Comparison of ENCODE assay signal across 34 cellular contexts in the genomic region with DNA sequence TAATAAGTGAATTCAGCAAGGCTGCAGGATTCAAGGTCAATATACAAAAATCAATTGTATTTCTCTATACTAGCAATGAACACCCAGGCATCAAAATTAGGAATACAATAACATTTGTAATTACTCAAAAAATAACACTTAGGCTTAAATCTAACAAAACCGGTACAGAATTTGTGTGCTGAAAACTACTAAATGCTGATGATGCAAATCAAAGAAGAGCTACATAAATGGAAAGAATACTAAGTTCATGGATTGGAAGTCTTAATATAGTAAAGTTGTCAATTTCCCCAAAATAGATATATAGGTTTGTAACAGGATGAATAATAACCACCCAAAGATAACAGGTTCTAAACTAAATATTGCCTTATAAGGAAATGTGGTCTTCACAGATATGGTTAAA.
DNase-seq lines count a peak whose midpoint lies in the region; ATAC-seq, FAIRE-seq and TF ChIP-seq lines count a peak whose summit lies in the region.
"Had no signal": no experiment of that assay in that cellular context is flagged by ENCODE, and none has a peak within 500 bp of the region (broad histone marks: within the 10 kb centered on the region; RNA-seq: fewer than 3 reads in every experiment).

No MANE protein-coding gene starts in this region.

- no peak overlapping the region for H2AK9ac ChIP-seq in IMR-90 (replicated peaks; ENCODE audit: low read depth, low read length, poor library complexity)

- ATAC-seq in HepG2 (no peak), right lobe of liver (no peak), A549 (no peak), IMR-90 (ENCODE audit: low read depth) (no peak), K562 (no peak)
- ATAC-seq: CD8-positive, alpha-beta T cell had no signal

- TF ChIP-seq RAD21 in HepG2 (CRISPR knock-in tag; IDR thresholded peaks at IDR 0.05), result no peak
- TF ChIP-seq RAD21 in A549 (conservative IDR thresholded peaks at IDR 0.05 in 1 of 2, IDR thresholded peaks at IDR 0.05 in 1 of 2), result no peak
- no peak for TF ChIP-seq RAD21 in IMR-90 (IDR thresholded peaks at IDR 0.05; ENCODE audit: low read length)
- no peak for TF ChIP-seq RAD21 in K562 (CRISPR knock-in tag; conservative IDR thresholded peaks at IDR 0.05 in 1 of 2, IDR thresholded peaks at IDR 0.05 in 1 of 2)

- H3K79me2 ChIP-seq in HepG2 (ENCODE audit: insufficient read depth, low read length) (no peaks in the 10 kb centered on the region), K562 (ENCODE audit: control insufficient read depth, insufficient read depth, low read length) (no peaks in the 10 kb centered on the region)

- H3K18ac ChIP-seq in IMR-90 (ENCODE audit: low read depth, low read length), result no peak overlapping the region

- H3K4me2 ChIP-seq in HepG2 (ENCODE audit: low read depth, low read length), result no peak overlapping the region
- no peak overlapping the region for H3K4me2 ChIP-seq in A549
- H3K4me2 ChIP-seq in IMR-90 (ENCODE audit: low read depth, low read length), result no peak overlapping the region
- H3K4me2 ChIP-seq in K562 (ENCODE audit: insufficient read depth, low read length), result no peak overlapping the region
- H3K4me2 ChIP-seq: BLaER1; BLaER1 treated with 17β-estradiol and CSF1 and Interleukin-3, amounts not matched to agents 10 nM and 100 nM had no signal

- H3K14ac ChIP-seq in IMR-90 (replicated peaks; ENCODE audit: low read depth, low read length), result no peak overlapping the region

- no peak overlapping the region for H3K9ac ChIP-seq in HepG2 (ENCODE audit: insufficient read depth, low read depth, low read length)
- no peak overlapping the region for H3K9ac ChIP-seq in IMR-90 (ENCODE audit: low read depth, low read length)
- H3K9ac ChIP-seq in K562 (ENCODE audit: insufficient read depth in 1 of 2, low read depth in 2 of 2, low read length in 2 of 2), result no peak overlapping the region
- H3K9ac ChIP-seq: BLaER1; BLaER1 treated with 17β-estradiol and CSF1 and Interleukin-3, amounts not matched to agents 10 nM and 100 nM had no signal

- H3K36me3 ChIP-seq in HepG2 (replicated peaks in 1 of 2; ENCODE audit: control insufficient read depth in 1 of 2, insufficient read depth in 2 of 2, low read length in 2 of 2), result no peaks in the 10 kb centered on the region
- H3K36me3 ChIP-seq in right lobe of liver, result no peaks in the 10 kb centered on the region
- no peaks in the 10 kb centered on the region for H3K36me3 ChIP-seq in IMR-90 (ENCODE audit: control insufficient read depth, insufficient read depth, low read length)
- H3K36me3 ChIP-seq in K562 (ENCODE audit: control insufficient read depth, insufficient read depth, low read length), result no peaks in the 10 kb centered on the region
- H3K36me3 ChIP-seq in esophagus muscularis mucosa, result no peaks in the 10 kb centered on the region
- H3K36me3 ChIP-seq: BE2C; BLaER1; BLaER1 treated with 17β-estradiol and CSF1 and Interleukin-3, amounts not matched to agents 10 nM and 100 nM had no signal

- dilution Hi-C loops in IMR-90 (cut with HindIII; ENCODE audit: low sequenced_read_pairs, unreplicated experiment), result no loop called here

- H3K23ac ChIP-seq in IMR-90 (ENCODE audit: low read depth, low read length), result no peak overlapping the region

- DNase-seq in HepG2 (ENCODE audit: low spot score), result no peak
- no peak for DNase-seq in right lobe of liver
- no peak for DNase-seq in A549 (ENCODE audit: low read depth in 1 of 2, low spot score in 1 of 2)
- no peak for DNase-seq in IMR-90
- no peak for DNase-seq in K562 (ENCODE audit: extremely low read depth in 1 of 4, low spot score in 3 of 4)
- DNase-seq in D341Med (ENCODE audit: low spot score), result no peak
- DNase-seq in stimulated activated CD4-positive, alpha-beta T cell treated with anti-CD3 and anti-CD28 coated beads, Interleukin-4, amount 100 ng/mL, for 24 hours, result no peak
- DNase-seq in esophagus muscularis mucosa (ENCODE audit: extremely low spot score), result no peak
- DNase-seq: 8988T; ACHN; AML-193; BE2C; C1 segment of cervical spinal cord; Caco-2; Calu3; CD4-positive, alpha-beta memory T cell; CD4-positive, alpha-beta T cell; CD4-positive, CD25-positive, alpha-beta regulatory T cell; CD8-positive, alpha-beta memory T cell; CD8-positive, alpha-beta T cell; COR-L47; DMS 273 treated with DMSO at 0.1 percent for 48 hours; DMS153; DMS53; DMS79; DMS79 treated with DMSO at 0.1 percent for 48 hours; DND-41; EL had no signal

- no peak overlapping the region for H4K91ac ChIP-seq in IMR-90 (ENCODE audit: insufficient read depth, low read depth, low read length)

- CTCF ChIA-PET in HepG2 (lab: Yijun Ruan, JAX; ENCODE audit: low intra/inter-chr PET ratio, low total read pairs), result no interaction called here
- CTCF ChIA-PET in A549 (lab: Yijun Ruan, JAX), result no interaction called here
- CTCF ChIA-PET in IMR-90 (lab: Yijun Ruan, JAX), result no interaction called here
- CTCF ChIA-PET in K562 (lab: Yijun Ruan, JAX; ENCODE audit: low intra/inter-chr PET ratio), result no interaction called here

- POLR2A ChIA-PET in HepG2 (lab: Yijun Ruan, JAX), result no interaction called here
- POLR2A ChIA-PET in A549 (lab: Yijun Ruan, JAX), result no interaction called here
- POLR2A ChIA-PET in IMR-90 (lab: Charles Lee; ENCODE audit: unreplicated experiment), result no interaction called here
- POLR2A ChIA-PET in K562 (lab: Yijun Ruan, JAX), result no interaction called here

- no peak for TF ChIP-seq CTCF in HepG2 (CRISPR knock-in tag; IDR thresholded peaks at IDR 0.05)
- TF ChIP-seq CTCF in right lobe of liver (IDR thresholded peaks at IDR 0.05), result no peak
- no peak for TF ChIP-seq CTCF in A549 (IDR thresholded peaks at IDR 0.05)
- TF ChIP-seq CTCF in IMR-90 (conservative IDR thresholded peaks at IDR 0.05; ENCODE audit: low read depth, low read length), result no peak
- no peak for TF ChIP-seq CTCF in K562 (IDR thresholded peaks at IDR 0.05 in 2 of 3, conservative IDR thresholded peaks at IDR 0.05 in 1 of 3; ENCODE audit: insufficient read depth in 2 of 3, low read depth in 1 of 3, low read length in 3 of 3)
- TF ChIP-seq CTCF in esophagus muscularis mucosa (IDR thresholded peaks at IDR 0.05), result no peak

- intact Hi-C loops in HepG2 (cut with micrococcal nuclease; ENCODE audit: unreplicated experiment), result no loop called here
- intact Hi-C loops in right lobe of liver (cut with DNase I), result no loop called here
- intact Hi-C loops in IMR-90 (cut with micrococcal nuclease), result no loop called here
- intact Hi-C loops in K562 (cut with micrococcal nuclease), result no loop called here
- intact Hi-C loops in esophagus muscularis mucosa (cut with DNase I), result no loop called here

- H3K9me3 ChIP-seq in HepG2 (ENCODE audit: low read length) (no peaks in the 10 kb centered on the region), right lobe of liver (no peaks in the 10 kb centered on the region), A549 (no peaks in the 10 kb centered on the region), IMR-90 (ENCODE audit: control insufficient read depth, insufficient read depth, low read length) (no peaks in the 10 kb centered on the region), K562 (replicated peaks; ENCODE audit: control insufficient read depth, insufficient read depth, low read depth, low read length) (no peaks in the 10 kb centered on the region), esophagus muscularis mucosa (no peaks in the 10 kb centered on the region)
- H3K9me3 ChIP-seq: BE2C; BLaER1; BLaER1 treated with 17β-estradiol and CSF1 and Interleukin-3, amounts not matched to agents 10 nM and 100 nM; Caco-2 had no signal

- H2BK20ac ChIP-seq in IMR-90 (ENCODE audit: low read depth, low read length), result no peak overlapping the region

- no peak overlapping the region for H4K5ac ChIP-seq in IMR-90 (ENCODE audit: low read depth, low read length)

- TF ChIP-seq EP300 in HepG2 (IDR thresholded peaks at IDR 0.05; ENCODE audit: low read depth in 2 of 2, low read length in 2 of 2) (no peak), HepG2 (CRISPR knock-in tag; IDR thresholded peaks at IDR 0.05; ENCODE audit: borderline replicate concordance) (no peak), A549 (IDR thresholded peaks at IDR 0.05) (no peak), K562 (IDR thresholded peaks at IDR 0.05; ENCODE audit: low read length) (no peak), esophagus muscularis mucosa (IDR thresholded peaks at IDR 0.05) (no peak)

- H3K27me3 ChIP-seq in HepG2 (ENCODE audit: control insufficient read depth in 1 of 2, insufficient read depth in 2 of 2, low read length in 2 of 2) (0 out of 5 replicates have a peak, but pooled peaks cover 0 to 11% of the 10 kb centered on the region in 2 experiments), right lobe of liver (no peaks in the 10 kb centered on the region), IMR-90 (ENCODE audit: control insufficient read depth, insufficient read depth, low read length) (no peaks in the 10 kb centered on the region), K562 (ENCODE audit: control insufficient read depth in 2 of 2, insufficient read depth in 2 of 2, low read length in 2 of 2) (peaks cover 0 to 7% of the 10 kb centered on the region in 2 experiments; a peak in 2 of 5 replicates), esophagus muscularis mucosa (no peaks in the 10 kb centered on the region)
- H3K27me3 ChIP-seq: BE2C; BLaER1; BLaER1 treated with 17β-estradiol and CSF1 and Interleukin-3, amounts not matched to agents 10 nM and 100 nM had no signal

- H3K4me1 ChIP-seq in HepG2 (ENCODE audit: insufficient read depth, low read length), result no peaks in the 10 kb centered on the region
- no peaks in the 10 kb centered on the region for H3K4me1 ChIP-seq in right lobe of liver
- no peaks in the 10 kb centered on the region for H3K4me1 ChIP-seq in A549
- H3K4me1 ChIP-seq in IMR-90 (ENCODE audit: control insufficient read depth, insufficient read depth, low read length), result peaks cover 3% of the 10 kb centered on the region; the same call in 1 of the 2 replicates
- H3K4me1 ChIP-seq in K562 (replicated peaks in 1 of 2; ENCODE audit: control insufficient read depth in 2 of 2, insufficient read depth in 2 of 2, low read length in 2 of 2), result no peaks in the 10 kb centered on the region
- no peaks in the 10 kb centered on the region for H3K4me1 ChIP-seq in esophagus muscularis mucosa
- H3K4me1 ChIP-seq: BE2C; BLaER1; BLaER1 treated with 17β-estradiol and CSF1 and Interleukin-3, amounts not matched to agents 10 nM and 100 nM; Caco-2 had no signal

- no peak overlapping the region for H3K4ac ChIP-seq in IMR-90 (ENCODE audit: low read depth, low read length)

- H3K27ac ChIP-seq in HepG2 (ENCODE audit: extremely low read length, insufficient read depth, low read length) (no peak overlapping the region), right lobe of liver (no peak overlapping the region), A549 (no peak overlapping the region), IMR-90 (ENCODE audit: insufficient read depth, low read length) (no peak overlapping the region), K562 (ENCODE audit: extremely low read depth, low read depth, low read length) (no peak overlapping the region), esophagus muscularis mucosa (replicated peaks in 1 of 4) (no peak overlapping the region)
- H3K27ac ChIP-seq: 22Rv1; BLaER1; BLaER1 treated with 17β-estradiol and CSF1 and Interleukin-3, amounts not matched to agents 10 nM and 100 nM; C4-2B had no signal

- no peak overlapping the region for H2BK15ac ChIP-seq in IMR-90 (ENCODE audit: low read depth, low read length)

- H2AFZ ChIP-seq in HepG2 (ENCODE audit: low read length) (no peak overlapping the region), IMR-90 (replicated peaks; ENCODE audit: low read length, poor library complexity) (no peak overlapping the region), K562 (ENCODE audit: low read depth, low read length) (no peak overlapping the region)

- H3K56ac ChIP-seq in IMR-90 (ENCODE audit: extremely low read depth, insufficient read depth, low read length), result no peak overlapping the region

- WGBS in HepG2 (ENCODE audit: low lambda C conversion rate), result 39% methylated on average over 1 of the region's 1 CpG
- 90% methylated on average over 1 of the region's 1 CpG for WGBS in right lobe of liver (ENCODE audit: insufficient coverage, low coverage, low lambda C conversion rate, missing lambda C conversion rate)
- 70% methylated on average over 1 of the region's 1 CpG for WGBS in A549 (ENCODE audit: missing lambda C conversion rate)
- WGBS in IMR-90 (ENCODE audit: extremely low coverage in 2 of 2, insufficient read length in 1 of 2), 2 experiments, result no CpG with 5 or more reads among the region's 1 CpG
- 0% methylated on average over 1 of the region's 1 CpG for WGBS in K562 (ENCODE audit: insufficient coverage, low coverage, missing lambda C conversion rate)
- 97% methylated on average over 1 of the region's 1 CpG for WGBS in esophagus muscularis mucosa

- H2BK5ac ChIP-seq in IMR-90 (ENCODE audit: low read depth, low read length, poor library complexity, severe bottlenecking), result no peak overlapping the region

- in situ Hi-C loops in HepG2 (cut with HindIII; ENCODE audit: extremely low pct_ligation_motif_present, low pct_unique_long_range_greater_than_20kb) (no loop called here), IMR-90 (cut with MboI; ENCODE audit: low sequenced_read_pairs) (no loop called here), K562 (cut with MboI) (no loop called here)

- BruUV-seq in HepG2 (replicated peaks; lab: Mats Ljungman, UMichigan) (no TSS peak), IMR-90 (replicated peaks; lab: Mats Ljungman, UMichigan) (no TSS peak), K562 (replicated peaks; lab: Mats Ljungman, UMichigan) (no TSS peak)

- no peaks in the 10 kb centered on the region for H3K79me1 ChIP-seq in IMR-90 (ENCODE audit: low read depth in 1 of 2, low read length in 2 of 2)

- no peak overlapping the region for H2AK5ac ChIP-seq in IMR-90 (ENCODE audit: low read depth, low read length)

- TF ChIP-seq POLR2A in HepG2 (IDR thresholded peaks at IDR 0.05; ENCODE audit: insufficient read depth in 1 of 2, low read depth in 2 of 2, low read length in 2 of 2), result no peak
- no peak for TF ChIP-seq POLR2A in right lobe of liver (IDR thresholded peaks at IDR 0.05)
- no peak for TF ChIP-seq POLR2A in A549 (IDR thresholded peaks at IDR 0.05; ENCODE audit: low read length)
- TF ChIP-seq POLR2A in IMR-90 (IDR thresholded peaks at IDR 0.05; ENCODE audit: low read depth, low read length), result no peak
- TF ChIP-seq POLR2A in K562 (conservative IDR thresholded peaks at IDR 0.05), result no peak
- TF ChIP-seq POLR2A in esophagus muscularis mucosa (IDR thresholded peaks at IDR 0.05; ENCODE audit: low read depth), result no peak

- H3K4me3 ChIP-seq in HepG2 (replicated peaks in 1 of 3; ENCODE audit: insufficient read depth in 1 of 3, low read depth in 2 of 3, low read length in 3 of 3) (no peak overlapping the region), right lobe of liver (no peak overlapping the region), A549 (no peak overlapping the region), IMR-90 (ENCODE audit: insufficient read depth, low read depth, low read length) (no peak overlapping the region), K562 (no peak overlapping the region), esophagus muscularis mucosa (no peak overlapping the region)
- H3K4me3 ChIP-seq: BLaER1; BLaER1 treated with 17β-estradiol and CSF1 and Interleukin-3, amounts not matched to agents 10 nM and 100 nM had no signal

- no peak overlapping the region for H4K8ac ChIP-seq in IMR-90 (ENCODE audit: low read depth in 2 of 2, low read length in 2 of 2)

- no peak overlapping the region for H2BK120ac ChIP-seq in IMR-90 (ENCODE audit: low read depth, low read length)

- FAIRE-seq in HepG2 (lab: Jason Lieb, UNC) (no peak), A549 (lab: Jason Lieb, UNC) (no peak), K562 (lab: Jason Lieb, UNC) (no peak)
- FAIRE-seq: A204.1, D721Med had no signal

- H3K9me1 ChIP-seq in IMR-90 (ENCODE audit: insufficient read depth, low read length) (peaks cover 3% of the 10 kb centered on the region; the same call in 1 of the 2 replicates), K562 (ENCODE audit: control insufficient read depth, insufficient read depth, low read length) (no peaks in the 10 kb centered on the region)

- no peaks in the 10 kb centered on the region for H4K20me1 ChIP-seq in HepG2 (ENCODE audit: insufficient read depth, low read length)
- no peaks in the 10 kb centered on the region for H4K20me1 ChIP-seq in IMR-90 (ENCODE audit: insufficient read depth, low read length)
- H4K20me1 ChIP-seq in K562 (replicated peaks; ENCODE audit: control insufficient read depth, insufficient read depth, low read length), result no peaks in the 10 kb centered on the region
- H4K20me1 ChIP-seq: BLaER1; BLaER1 treated with 17β-estradiol and CSF1 and Interleukin-3, amounts not matched to agents 10 nM and 100 nM had no signal

Comparison
In these comparisons a context has a peak if more than half of its experiments do, and no peak if none do; other contexts are left out.
1. Of the 241 proteins assayed by ChIP-seq in both HepG2 and K562: peak only in HepG2: MAFK; only in K562: MAFG; in both: MAFF; in neither: 238.